ENCODE assay signal across 2 cellular contexts in the genomic region with DNA sequence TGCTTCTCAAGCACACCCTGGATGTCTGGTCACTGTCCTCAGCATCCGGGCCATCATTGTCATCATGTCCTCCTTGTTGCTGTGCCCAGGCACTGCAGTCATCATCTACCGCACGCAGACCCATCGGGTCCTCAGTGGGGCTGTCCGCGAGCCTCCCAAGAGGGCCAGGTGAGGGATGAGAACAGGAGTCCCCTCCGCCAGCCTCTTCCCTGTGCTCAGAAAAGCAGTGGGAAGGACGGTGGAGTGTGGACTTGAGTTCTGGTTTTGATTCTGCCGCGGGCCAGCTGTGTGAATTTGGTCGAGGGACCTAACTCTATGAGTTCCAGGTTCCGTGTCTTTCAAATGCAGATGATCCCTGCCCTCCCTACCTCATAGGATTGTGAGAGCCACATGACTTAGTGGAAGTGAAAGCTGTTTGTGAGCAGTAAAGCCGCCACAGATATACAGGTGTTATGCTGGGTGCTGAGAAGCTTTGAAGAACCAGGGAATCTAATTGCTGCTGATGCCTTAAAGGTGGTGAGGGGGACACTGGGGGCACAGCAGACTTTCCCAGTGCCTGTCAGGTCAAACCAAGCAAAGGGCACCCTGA.
TF ChIP-seq lines count a peak whose summit lies in the region.

No MANE protein-coding gene starts in this region.

TF ChIP-seq in GM23338, 12 proteins besides CTCF, POLR2A, EP300 and RAD21 (continued from another document):
- TF ChIP-seq, protein P1, sequence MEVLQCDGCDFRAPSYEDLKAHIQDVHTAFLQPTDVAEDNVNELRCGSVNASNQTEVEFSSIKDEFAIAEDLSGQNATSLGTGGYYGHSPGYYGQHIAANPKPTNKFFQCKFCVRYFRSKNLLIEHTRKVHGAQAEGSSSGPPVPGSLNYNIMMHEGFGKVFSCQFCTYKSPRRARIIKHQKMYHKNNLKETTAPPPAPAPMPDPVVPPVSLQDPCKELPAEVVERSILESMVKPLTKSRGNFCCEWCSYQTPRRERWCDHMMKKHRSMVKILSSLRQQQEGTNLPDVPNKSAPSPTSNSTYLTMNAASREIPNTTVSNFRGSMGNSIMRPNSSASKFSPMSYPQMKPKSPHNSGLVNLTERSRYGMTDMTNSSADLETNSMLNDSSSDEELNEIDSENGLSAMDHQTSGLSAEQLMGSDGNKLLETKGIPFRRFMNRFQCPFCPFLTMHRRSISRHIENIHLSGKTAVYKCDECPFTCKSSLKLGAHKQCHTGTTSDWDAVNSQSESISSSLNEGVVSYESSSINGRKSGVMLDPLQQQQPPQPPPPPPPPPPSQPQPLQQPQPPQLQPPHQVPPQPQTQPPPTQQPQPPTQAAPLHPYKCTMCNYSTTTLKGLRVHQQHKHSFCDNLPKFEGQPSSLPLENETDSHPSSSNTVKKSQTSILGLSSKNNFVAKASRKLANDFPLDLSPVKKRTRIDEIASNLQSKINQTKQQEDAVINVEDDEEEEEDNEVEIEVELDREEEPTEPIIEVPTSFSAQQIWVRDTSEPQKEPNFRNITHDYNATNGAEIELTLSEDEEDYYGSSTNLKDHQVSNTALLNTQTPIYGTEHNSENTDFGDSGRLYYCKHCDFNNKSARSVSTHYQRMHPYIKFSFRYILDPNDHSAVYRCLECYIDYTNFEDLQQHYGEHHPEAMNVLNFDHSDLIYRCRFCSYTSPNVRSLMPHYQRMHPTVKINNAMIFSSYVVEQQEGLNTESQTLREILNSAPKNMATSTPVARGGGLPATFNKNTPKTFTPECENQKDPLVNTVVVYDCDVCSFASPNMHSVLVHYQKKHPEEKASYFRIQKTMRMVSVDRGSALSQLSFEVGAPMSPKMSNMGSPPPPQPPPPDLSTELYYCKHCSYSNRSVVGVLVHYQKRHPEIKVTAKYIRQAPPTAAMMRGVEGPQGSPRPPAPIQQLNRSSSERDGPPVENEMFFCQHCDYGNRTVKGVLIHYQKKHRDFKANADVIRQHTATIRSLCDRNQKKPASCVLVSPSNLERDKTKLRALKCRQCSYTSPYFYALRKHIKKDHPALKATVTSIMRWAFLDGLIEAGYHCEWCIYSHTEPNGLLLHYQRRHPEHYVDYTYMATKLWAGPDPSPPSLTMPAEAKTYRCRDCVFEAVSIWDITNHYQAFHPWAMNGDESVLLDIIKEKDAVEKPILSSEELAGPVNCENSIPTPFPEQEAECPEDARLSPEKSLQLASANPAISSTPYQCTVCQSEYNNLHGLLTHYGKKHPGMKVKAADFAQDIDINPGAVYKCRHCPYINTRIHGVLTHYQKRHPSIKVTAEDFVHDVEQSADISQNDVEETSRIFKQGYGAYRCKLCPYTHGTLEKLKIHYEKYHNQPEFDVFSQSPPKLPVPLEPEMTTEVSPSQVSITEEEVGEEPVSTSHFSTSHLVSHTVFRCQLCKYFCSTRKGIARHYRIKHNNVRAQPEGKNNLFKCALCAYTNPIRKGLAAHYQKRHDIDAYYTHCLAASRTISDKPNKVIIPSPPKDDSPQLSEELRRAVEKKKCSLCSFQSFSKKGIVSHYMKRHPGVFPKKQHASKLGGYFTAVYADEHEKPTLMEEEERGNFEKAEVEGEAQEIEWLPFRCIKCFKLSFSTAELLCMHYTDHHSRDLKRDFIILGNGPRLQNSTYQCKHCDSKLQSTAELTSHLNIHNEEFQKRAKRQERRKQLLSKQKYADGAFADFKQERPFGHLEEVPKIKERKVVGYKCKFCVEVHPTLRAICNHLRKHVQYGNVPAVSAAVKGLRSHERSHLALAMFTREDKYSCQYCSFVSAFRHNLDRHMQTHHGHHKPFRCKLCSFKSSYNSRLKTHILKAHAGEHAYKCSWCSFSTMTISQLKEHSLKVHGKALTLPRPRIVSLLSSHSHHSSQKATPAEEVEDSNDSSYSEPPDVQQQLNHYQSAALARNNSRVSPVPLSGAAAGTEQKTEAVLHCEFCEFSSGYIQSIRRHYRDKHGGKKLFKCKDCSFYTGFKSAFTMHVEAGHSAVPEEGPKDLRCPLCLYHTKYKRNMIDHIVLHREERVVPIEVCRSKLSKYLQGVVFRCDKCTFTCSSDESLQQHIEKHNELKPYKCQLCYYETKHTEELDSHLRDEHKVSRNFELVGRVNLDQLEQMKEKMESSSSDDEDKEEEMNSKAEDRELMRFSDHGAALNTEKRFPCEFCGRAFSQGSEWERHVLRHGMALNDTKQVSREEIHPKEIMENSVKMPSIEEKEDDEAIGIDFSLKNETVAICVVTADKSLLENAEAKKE (CRISPR knock-in tag; IDR thresholded peaks at IDR 0.05): no peak
- TF ChIP-seq CREB1 (CRISPR knock-in tag; IDR thresholded peaks at IDR 0.05; ENCODE audit: low read depth): no peak
- TF ChIP-seq STAT1 (IDR thresholded peaks at IDR 0.05; ENCODE audit: unreplicated experiment): no peak

TF ChIP-seq in WTC11, 78 proteins besides CTCF, POLR2A, EP300 and RAD21 (continued from another document):
- TF ChIP-seq, protein P2, sequence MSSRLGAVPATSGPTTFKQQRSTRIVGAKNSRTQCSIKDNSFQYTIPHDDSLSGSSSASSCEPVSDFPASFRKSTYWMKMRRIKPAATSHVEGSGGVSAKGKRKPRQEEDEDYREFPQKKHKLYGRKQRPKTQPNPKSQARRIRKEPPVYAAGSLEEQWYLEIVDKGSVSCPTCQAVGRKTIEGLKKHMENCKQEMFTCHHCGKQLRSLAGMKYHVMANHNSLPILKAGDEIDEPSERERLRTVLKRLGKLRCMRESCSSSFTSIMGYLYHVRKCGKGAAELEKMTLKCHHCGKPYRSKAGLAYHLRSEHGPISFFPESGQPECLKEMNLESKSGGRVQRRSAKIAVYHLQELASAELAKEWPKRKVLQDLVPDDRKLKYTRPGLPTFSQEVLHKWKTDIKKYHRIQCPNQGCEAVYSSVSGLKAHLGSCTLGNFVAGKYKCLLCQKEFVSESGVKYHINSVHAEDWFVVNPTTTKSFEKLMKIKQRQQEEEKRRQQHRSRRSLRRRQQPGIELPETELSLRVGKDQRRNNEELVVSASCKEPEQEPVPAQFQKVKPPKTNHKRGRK (CRISPR knock-in tag; IDR thresholded peaks at IDR 0.05; ENCODE audit: borderline replicate concordance): no peak
- TF ChIP-seq, protein P3, sequence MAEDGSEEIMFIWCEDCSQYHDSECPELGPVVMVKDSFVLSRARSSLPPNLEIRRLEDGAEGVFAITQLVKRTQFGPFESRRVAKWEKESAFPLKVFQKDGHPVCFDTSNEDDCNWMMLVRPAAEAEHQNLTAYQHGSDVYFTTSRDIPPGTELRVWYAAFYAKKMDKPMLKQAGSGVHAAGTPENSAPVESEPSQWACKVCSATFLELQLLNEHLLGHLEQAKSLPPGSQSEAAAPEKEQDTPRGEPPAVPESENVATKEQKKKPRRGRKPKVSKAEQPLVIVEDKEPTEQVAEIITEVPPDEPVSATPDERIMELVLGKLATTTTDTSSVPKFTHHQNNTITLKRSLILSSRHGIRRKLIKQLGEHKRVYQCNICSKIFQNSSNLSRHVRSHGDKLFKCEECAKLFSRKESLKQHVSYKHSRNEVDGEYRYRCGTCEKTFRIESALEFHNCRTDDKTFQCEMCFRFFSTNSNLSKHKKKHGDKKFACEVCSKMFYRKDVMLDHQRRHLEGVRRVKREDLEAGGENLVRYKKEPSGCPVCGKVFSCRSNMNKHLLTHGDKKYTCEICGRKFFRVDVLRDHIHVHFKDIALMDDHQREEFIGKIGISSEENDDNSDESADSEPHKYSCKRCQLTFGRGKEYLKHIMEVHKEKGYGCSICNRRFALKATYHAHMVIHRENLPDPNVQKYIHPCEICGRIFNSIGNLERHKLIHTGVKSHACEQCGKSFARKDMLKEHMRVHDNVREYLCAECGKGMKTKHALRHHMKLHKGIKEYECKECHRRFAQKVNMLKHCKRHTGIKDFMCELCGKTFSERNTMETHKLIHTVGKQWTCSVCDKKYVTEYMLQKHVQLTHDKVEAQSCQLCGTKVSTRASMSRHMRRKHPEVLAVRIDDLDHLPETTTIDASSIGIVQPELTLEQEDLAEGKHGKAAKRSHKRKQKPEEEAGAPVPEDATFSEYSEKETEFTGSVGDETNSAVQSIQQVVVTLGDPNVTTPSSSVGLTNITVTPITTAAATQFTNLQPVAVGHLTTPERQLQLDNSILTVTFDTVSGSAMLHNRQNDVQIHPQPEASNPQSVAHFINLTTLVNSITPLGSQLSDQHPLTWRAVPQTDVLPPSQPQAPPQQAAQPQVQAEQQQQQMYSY (CRISPR knock-in tag; IDR thresholded peaks at IDR 0.05): peak; percentile 31; the same call in 1 of the 2 replicates
- TF ChIP-seq, protein P4, sequence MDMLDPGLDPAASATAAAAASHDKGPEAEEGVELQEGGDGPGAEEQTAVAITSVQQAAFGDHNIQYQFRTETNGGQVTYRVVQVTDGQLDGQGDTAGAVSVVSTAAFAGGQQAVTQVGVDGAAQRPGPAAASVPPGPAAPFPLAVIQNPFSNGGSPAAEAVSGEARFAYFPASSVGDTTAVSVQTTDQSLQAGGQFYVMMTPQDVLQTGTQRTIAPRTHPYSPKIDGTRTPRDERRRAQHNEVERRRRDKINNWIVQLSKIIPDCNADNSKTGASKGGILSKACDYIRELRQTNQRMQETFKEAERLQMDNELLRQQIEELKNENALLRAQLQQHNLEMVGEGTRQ (CRISPR knock-in tag; IDR thresholded peaks at IDR 0.05): peak; percentile 56
- TF ChIP-seq ZNF396 (CRISPR knock-in tag; IDR thresholded peaks at IDR 0.05; ENCODE audit: borderline replicate concordance): no peak
- TF ChIP-seq, protein P5, sequence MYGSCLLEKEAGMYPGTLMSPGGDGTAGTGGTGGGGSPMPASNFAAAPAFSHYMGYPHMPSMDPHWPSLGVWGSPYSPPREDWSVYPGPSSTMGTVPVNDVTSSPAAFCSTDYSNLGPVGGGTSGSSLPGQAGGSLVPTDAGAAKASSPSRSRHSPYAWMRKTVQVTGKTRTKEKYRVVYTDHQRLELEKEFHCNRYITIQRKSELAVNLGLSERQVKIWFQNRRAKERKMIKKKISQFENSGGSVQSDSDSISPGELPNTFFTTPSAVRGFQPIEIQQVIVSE (CRISPR knock-in tag; IDR thresholded peaks at IDR 0.05; ENCODE audit: borderline replicate concordance): no peak
- TF ChIP-seq, protein P6, sequence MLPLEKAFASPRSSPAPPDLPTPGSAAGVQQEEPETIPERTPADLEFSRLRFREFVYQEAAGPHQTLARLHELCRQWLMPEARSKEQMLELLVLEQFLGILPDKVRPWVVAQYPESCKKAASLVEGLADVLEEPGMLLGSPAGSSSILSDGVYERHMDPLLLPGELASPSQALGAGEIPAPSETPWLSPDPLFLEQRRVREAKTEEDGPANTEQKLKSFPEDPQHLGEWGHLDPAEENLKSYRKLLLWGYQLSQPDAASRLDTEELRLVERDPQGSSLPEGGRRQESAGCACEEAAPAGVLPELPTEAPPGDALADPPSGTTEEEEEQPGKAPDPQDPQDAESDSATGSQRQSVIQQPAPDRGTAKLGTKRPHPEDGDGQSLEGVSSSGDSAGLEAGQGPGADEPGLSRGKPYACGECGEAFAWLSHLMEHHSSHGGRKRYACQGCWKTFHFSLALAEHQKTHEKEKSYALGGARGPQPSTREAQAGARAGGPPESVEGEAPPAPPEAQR (CRISPR knock-in tag; IDR thresholded peaks at IDR 0.05): no peak
- TF ChIP-seq, protein P7, sequence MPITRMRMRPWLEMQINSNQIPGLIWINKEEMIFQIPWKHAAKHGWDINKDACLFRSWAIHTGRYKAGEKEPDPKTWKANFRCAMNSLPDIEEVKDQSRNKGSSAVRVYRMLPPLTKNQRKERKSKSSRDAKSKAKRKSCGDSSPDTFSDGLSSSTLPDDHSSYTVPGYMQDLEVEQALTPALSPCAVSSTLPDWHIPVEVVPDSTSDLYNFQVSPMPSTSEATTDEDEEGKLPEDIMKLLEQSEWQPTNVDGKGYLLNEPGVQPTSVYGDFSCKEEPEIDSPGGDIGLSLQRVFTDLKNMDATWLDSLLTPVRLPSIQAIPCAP (CRISPR knock-in tag; IDR thresholded peaks at IDR 0.05): no peak
TF ChIP-seq in WTC11: peak in this region for 2.
